In the genomic region with DNA sequence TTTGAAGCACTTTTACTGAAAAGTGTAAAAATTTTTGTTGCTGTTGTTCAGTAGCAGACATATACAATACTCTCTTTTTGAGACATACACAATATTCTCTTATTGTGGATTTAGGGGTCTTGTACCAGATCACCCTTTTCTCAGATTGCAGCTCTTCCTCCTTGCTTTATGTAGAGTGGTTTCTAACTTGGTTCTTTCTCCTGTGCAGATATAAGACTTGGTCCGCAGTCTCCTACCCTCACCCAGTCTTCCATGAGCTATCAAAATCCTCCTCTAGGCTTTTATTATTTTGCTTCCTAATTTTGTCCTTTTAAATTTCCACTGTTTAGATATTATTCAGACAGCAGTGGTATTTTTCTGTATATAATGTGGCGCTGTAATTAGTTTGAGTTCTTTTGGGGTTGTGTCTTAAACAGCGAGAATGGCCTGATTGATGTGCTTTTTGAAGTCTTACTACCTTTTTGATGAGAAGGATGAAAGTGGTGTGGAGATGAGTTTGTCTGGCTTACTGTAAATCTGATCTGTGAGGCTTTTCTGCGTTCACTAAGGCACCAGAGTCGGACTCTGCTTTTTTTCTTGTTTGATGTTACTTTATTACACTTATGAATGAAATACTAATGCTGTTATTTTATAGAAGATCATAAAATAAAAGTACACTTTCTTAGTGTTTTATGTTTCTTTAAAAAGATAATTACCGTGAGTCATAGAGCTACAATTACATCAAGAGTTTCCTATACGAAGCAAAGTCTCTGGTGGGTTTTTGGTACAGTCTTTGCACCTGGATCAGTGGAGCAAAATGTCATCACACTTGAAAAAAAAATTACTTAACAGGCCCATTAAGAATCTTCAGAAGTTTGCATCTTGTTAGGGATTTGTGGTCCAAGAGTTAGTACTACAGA, we compare ENCODE assay signal across 18 cellular contexts. TPM values are rescaled to one million over a fixed set of nuclear protein-coding genes. Genes with fewer than 3 reads are reported as not detected.
A peak's percentile ranks its signal among the peaks of the same experiment; 100 is the strongest.
DNase-seq lines count a peak whose midpoint lies in the region; ATAC-seq and TF ChIP-seq lines count a peak whose summit lies in the region.
"Had no signal": no experiment of that assay in that cellular context is flagged by ENCODE, and none has a peak within 500 bp of the region (broad histone marks: within the 10 kb centered on the region; RNA-seq: fewer than 3 reads in every experiment).

No MANE protein-coding gene starts in this region.

- no peak overlapping the region for H3K4me3 ChIP-seq in Caco-2 (ENCODE audit: low read depth, low read length)
- H3K4me3 ChIP-seq in OCI-LY3 (ENCODE audit: low read length) = no peak overlapping the region
- H3K4me3 ChIP-seq in duodenal mucosa (ENCODE audit: low read depth in 1 of 2, low read length in 2 of 2) = peak overlapping the region in 1 of 2 donors; percentile 41
- no peak overlapping the region for H3K4me3 ChIP-seq in neutrophil (ENCODE audit: low read depth in 1 of 2, low read length in 1 of 2)
- H3K4me3 ChIP-seq: dorsolateral prefrontal cortex, left lung had no signal

- no peak overlapping the region for H3K27ac Mint-ChIP-seq in Caco-2 (ENCODE audit: unreplicated experiment)
- H3K27ac Mint-ChIP-seq: activated T-helper 1 cell treated with anti-CD3 and anti-CD28 coated beads, Interleukin-12 subunit alpha, Interleukin-12 subunit beta, Interleukin-2, Interleukin-4 antibody, amounts not matched to agents 30 ng/mL and 10 ng/mL and 1 ng/mL, durations not matched to agents 14 hours and 24 hours and 36 hours; B cell had no signal

- H3K9me3 Mint-ChIP-seq in Caco-2 (ENCODE audit: unreplicated experiment) = no peaks in the 10 kb centered on the region

- CTCF ChIA-PET in Caco-2 (lab: Charles Lee) = interaction anchor here (1.5 kb wide), 1 partner anchor 30 kb away, joined by 3 read pairs; no protein-coding TSS in a partner anchor

- H3K27ac ChIP-seq in OCI-LY3 (ENCODE audit: low read length) = no peak overlapping the region
- H3K27ac ChIP-seq in duodenal mucosa (ENCODE audit: low read depth, low read length) = peak overlapping the region; percentile 10
- peak overlapping the region; percentile 48 for H3K27ac ChIP-seq in neutrophil
- H3K27ac ChIP-seq: dorsolateral prefrontal cortex had no signal

- H3K36me3 Mint-ChIP-seq in Caco-2 (ENCODE audit: insufficient read depth, unreplicated experiment) = peaks cover 26% of the 10 kb centered on the region

- peaks cover 34% of the 10 kb centered on the region for H4K20me1 ChIP-seq in OCI-LY3 (ENCODE audit: insufficient read depth, low read length)

- no peaks in the 10 kb centered on the region for H3K27me3 Mint-ChIP-seq in Caco-2 (ENCODE audit: insufficient read depth, unreplicated experiment)

- no peak overlapping the region for H2AFZ ChIP-seq in OCI-LY3 (ENCODE audit: low read depth, low read length)

- DNase-seq in Caco-2 = no peak
- DNase-seq in COR-L47 (lab: John Stamatoyannopoulos, UW) = no peak
- DNase-seq: activated CD4-positive, alpha-beta T cell treated with anti-CD3 and anti-CD28 coated beads, Interleukin-2, amount 50 U/mL, for 48 hours; DMS79 treated with DMSO at 0.1 percent for 48 hours; dorsolateral prefrontal cortex; left lung; NCI-H2107; SHP77 treated with DMSO at 0.1 percent for 48 hours; stimulated activated CD4-positive, alpha-beta T cell treated with anti-CD3 and anti-CD28 coated beads, Interleukin-4, amount 100 ng/mL, for 1 hour had no signal

- H3K9ac ChIP-seq in OCI-LY3 (ENCODE audit: low read length) = no peak overlapping the region
- no peak overlapping the region for H3K9ac ChIP-seq in duodenal mucosa (ENCODE audit: low read depth in 1 of 2, low read length in 2 of 2)

- POLR2A ChIA-PET in Caco-2 (lab: Charles Lee) = no interaction called here

- H3K4me3 Mint-ChIP-seq in Caco-2 (ENCODE audit: unreplicated experiment) = peak overlapping the region; percentile 43
- H3K4me3 Mint-ChIP-seq: activated T-helper 1 cell treated with anti-CD3 and anti-CD28 coated beads, Interleukin-12 subunit alpha, Interleukin-12 subunit beta, Interleukin-2, Interleukin-4 antibody, amounts not matched to agents 30 ng/mL and 10 ng/mL and 1 ng/mL, durations not matched to agents 14 hours and 24 hours and 36 hours; B cell had no signal

- H3K36me3 ChIP-seq in Caco-2 (ENCODE audit: control insufficient read depth, insufficient read depth, low read length) (no peaks in the 10 kb centered on the region; the same call in 1 of the 2 replicates), OCI-LY3 (replicated peaks; ENCODE audit: low read depth, low read length) (no peaks in the 10 kb centered on the region), duodenal mucosa (ENCODE audit: control insufficient read depth in 1 of 2, insufficient read depth in 2 of 2, low read length in 2 of 2) (no peaks in the 10 kb centered on the region), neutrophil (no peaks in the 10 kb centered on the region)
- H3K36me3 ChIP-seq: left lung had no signal

- TF ChIP-seq CTCF in Caco-2 (IDR thresholded peaks at IDR 0.05; ENCODE audit: insufficient read depth in 1 of 2, low read depth in 1 of 2, low read length in 1 of 2, severe bottlenecking in 1 of 2, unreplicated experiment in 1 of 2) (no peak), OCI-LY3 (IDR thresholded peaks at IDR 0.05; ENCODE audit: low read depth, low read length) (no peak), neutrophil (IDR thresholded peaks at IDR 0.05) (no peak)

- H3K4me1 ChIP-seq in Caco-2 (peaks cover 50% of the 10 kb centered on the region), OCI-LY3 (ENCODE audit: low read length) (peaks cover 23% of the 10 kb centered on the region), duodenal mucosa (ENCODE audit: control insufficient read depth in 1 of 2, insufficient read depth in 2 of 2, low read length in 2 of 2) (peaks cover 30 to 56% of the 10 kb centered on the region in 2 donors), neutrophil (ENCODE audit: control insufficient read depth in 1 of 2, insufficient read depth in 1 of 2, low read depth in 1 of 2, low read length in 1 of 2) (peaks cover 62 to 82% of the 10 kb centered on the region in 2 experiments)

- peaks cover 37% of the 10 kb centered on the region for H3K4me1 Mint-ChIP-seq in Caco-2 (ENCODE audit: low read depth, unreplicated experiment)

- H3K27me3 ChIP-seq in Caco-2 (replicated peaks; ENCODE audit: control insufficient read depth, insufficient read depth, low read length) (no peaks in the 10 kb centered on the region), OCI-LY3 (ENCODE audit: low read depth, low read length) (no peaks in the 10 kb centered on the region), duodenal mucosa (ENCODE audit: control insufficient read depth in 1 of 2, insufficient read depth in 2 of 2, low read length in 2 of 2) (no peaks in the 10 kb centered on the region), neutrophil (no peaks in the 10 kb centered on the region)
- H3K27me3 ChIP-seq: dorsolateral prefrontal cortex, left lung had no signal

- BruUV-seq in Caco-2 (replicated peaks; lab: Mats Ljungman, UMichigan) = no TSS peak

- H3K4me2 ChIP-seq in OCI-LY3 (ENCODE audit: low read length) = peak overlapping the region; percentile 72

- H3K9me3 ChIP-seq in Caco-2 = no peaks in the 10 kb centered on the region
- H3K9me3 ChIP-seq in OCI-LY3 (ENCODE audit: insufficient read depth, low read length) = no peaks in the 10 kb centered on the region
- H3K9me3 ChIP-seq in duodenal mucosa (ENCODE audit: control insufficient read depth in 1 of 2, low read length in 2 of 2) = no peaks in the 10 kb centered on the region
- H3K9me3 ChIP-seq in neutrophil = no peaks in the 10 kb centered on the region
- H3K9me3 ChIP-seq: left lung had no signal

- peaks cover 9% of the 10 kb centered on the region; the same call in 1 of the 2 replicates for H3K79me2 ChIP-seq in OCI-LY3 (ENCODE audit: low read length)

- intact Hi-C loops in Caco-2 (cut with micrococcal nuclease; ENCODE audit: unreplicated experiment) = loop anchor here (2.0 kb wide), 2 partner anchors 26 kb away; no protein-coding TSS in a partner anchor

- ATAC-seq in HG03039 (IDR thresholded peaks at IDR 0.05; ENCODE audit: unreplicated experiment) = no peak
- ATAC-seq in GM19351 (IDR thresholded peaks at IDR 0.05; ENCODE audit: unreplicated experiment) = no peak
- no peak for ATAC-seq in HG02981 (IDR thresholded peaks at IDR 0.05; ENCODE audit: unreplicated experiment)
- ATAC-seq: sciatic nerve had no signal

RNA-seq across cellular contexts. Expression of gene FNDC3B, which starts 27.8 kb away (rescaled TPM):
- total RNA-seq in Caco-2 (2022) = 59.8 and 63.5 TPM in 2 replicates
